Comparison of ENCODE assay signal across 10 cellular contexts in the genomic region with DNA sequence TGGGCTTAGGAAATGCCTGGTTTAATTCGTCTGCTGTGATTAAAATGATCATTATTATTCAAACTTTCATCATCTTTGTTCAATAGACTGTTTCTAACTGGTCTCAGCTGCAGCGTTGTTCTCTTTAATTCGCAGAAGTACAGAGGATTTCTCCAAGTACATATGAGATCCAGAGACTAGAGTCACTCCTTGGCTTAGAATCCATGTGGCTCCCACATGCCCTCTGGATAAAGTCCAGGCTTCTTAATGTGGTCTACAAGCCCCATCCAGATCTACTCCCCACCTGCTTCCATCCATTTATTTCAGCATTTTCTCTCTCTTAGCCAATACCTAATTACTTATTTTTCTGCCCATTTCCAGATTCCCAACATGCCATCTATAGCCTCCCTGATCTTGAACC. TPM values are rescaled to one million over a fixed set of nuclear protein-coding genes. Genes with fewer than 3 reads are reported as not detected.
DNase-seq lines count a peak whose midpoint lies in the region; FAIRE-seq and TF ChIP-seq lines count a peak whose summit lies in the region.
"Had no signal": no experiment of that assay in that cellular context is flagged by ENCODE, and none has a peak within 500 bp of the region (broad histone marks: within the 10 kb centered on the region; RNA-seq: fewer than 3 reads in every experiment).

No MANE protein-coding gene starts in this region.

- H3K36me3 ChIP-seq in endothelial cell of umbilical vein (ENCODE audit: control insufficient read depth in 2 of 2, extremely low read depth in 1 of 2, insufficient read depth in 2 of 2, low read length in 2 of 2) (peaks cover 0 to 3% of the 10 kb centered on the region in 2 experiments), skeletal muscle satellite cell (ENCODE audit: insufficient read depth, low read length) (peaks cover 21% of the 10 kb centered on the region)

- no peak for TF ChIP-seq CTCF in endothelial cell of umbilical vein (IDR thresholded peaks at IDR 0.05; ENCODE audit: extremely low read depth in 1 of 2, insufficient read depth in 1 of 2, low read depth in 1 of 2, low read length in 2 of 2)

- peak overlapping the region; percentile 97 for H2AFZ ChIP-seq in endothelial cell of umbilical vein (ENCODE audit: low read depth, low read length)

- no peak overlapping the region for H3K27ac ChIP-seq in endothelial cell of umbilical vein (ENCODE audit: insufficient read depth, low read depth, low read length)
- H3K27ac ChIP-seq: 22Rv1 had no signal

- CTCF ChIA-PET in endothelial cell of umbilical vein (lab: Charles Lee) = interaction anchor here (2.0 kb wide), 1 partner anchor 296 kb away, joined by 5 read pairs; no protein-coding TSS in a partner anchor

- H3K4me1 ChIP-seq in endothelial cell of umbilical vein (ENCODE audit: control insufficient read depth, extremely low read depth, insufficient read depth, low read length) = peaks cover 24% of the 10 kb centered on the region
- H3K4me1 ChIP-seq in skeletal muscle satellite cell (ENCODE audit: control insufficient read depth, insufficient read depth, low read length) = peaks cover 21% of the 10 kb centered on the region

- TF ChIP-seq POLR2A in endothelial cell of umbilical vein (IDR thresholded peaks at IDR 0.05; ENCODE audit: low read depth, low read length) = no peak

- BruUV-seq in endothelial cell of umbilical vein (replicated peaks; lab: Mats Ljungman, UMichigan) = no TSS peak

- dilution Hi-C loops in endothelial cell of umbilical vein (cut with MboI; ENCODE audit: extremely low pct_ligation_motif_present, low sequenced_read_pairs) = no loop called here

- H3K9ac ChIP-seq in endothelial cell of umbilical vein (replicated peaks; ENCODE audit: extremely low read depth, insufficient read depth, low read length) (no peak overlapping the region), skeletal muscle satellite cell (ENCODE audit: low read depth, low read length) (no peak overlapping the region)

- H4K20me1 ChIP-seq in endothelial cell of umbilical vein (replicated peaks; ENCODE audit: control insufficient read depth, extremely low read depth, insufficient read depth, low read length) = no peaks in the 10 kb centered on the region

- H3K79me2 ChIP-seq in endothelial cell of umbilical vein (ENCODE audit: control insufficient read depth, insufficient read depth, low read length) = peaks cover 30% of the 10 kb centered on the region

- FAIRE-seq in endothelial cell of umbilical vein (lab: Jason Lieb, UNC) = no peak

- no peak overlapping the region for H3K4me2 ChIP-seq in endothelial cell of umbilical vein (ENCODE audit: insufficient read depth, low read length)
- peak overlapping the region; percentile 90 for H3K4me2 ChIP-seq in skeletal muscle satellite cell (ENCODE audit: low read length)

- no peak overlapping the region for H3K4me3 ChIP-seq in endothelial cell of umbilical vein (replicated peaks in 1 of 3; ENCODE audit: insufficient read depth in 1 of 3, low read depth in 1 of 3, low read length in 3 of 3)
- H3K4me3 ChIP-seq in skeletal muscle satellite cell (ENCODE audit: low read length) = peak overlapping the region; percentile 74

- POLR2A ChIA-PET in endothelial cell of umbilical vein (lab: Charles Lee) = no interaction called here

- no peaks in the 10 kb centered on the region for H3K9me1 ChIP-seq in endothelial cell of umbilical vein (replicated peaks; ENCODE audit: control insufficient read depth, extremely low read depth, insufficient read depth, low read length)

- H3K9me3 ChIP-seq in endothelial cell of umbilical vein (replicated peaks; ENCODE audit: control insufficient read depth, insufficient read depth, low read length) (no peaks in the 10 kb centered on the region), skeletal muscle satellite cell (replicated peaks; ENCODE audit: low read length) (no peaks in the 10 kb centered on the region)

- intact Hi-C loops in endothelial cell of umbilical vein (cut with micrococcal nuclease) = loop anchor here (5.0 kb wide), 1 partner anchor 42 kb away; a partner anchor contains a TSS

- H3K27me3 ChIP-seq in endothelial cell of umbilical vein (ENCODE audit: control insufficient read depth in 2 of 2, insufficient read depth in 2 of 2, low read length in 2 of 2) (peaks cover 8 to 13% of the 10 kb centered on the region in 2 experiments), skeletal muscle satellite cell (ENCODE audit: control insufficient read depth, insufficient read depth, low read length) (no peaks in the 10 kb centered on the region)

- DNase-seq in DMS 273 (lab: John Stamatoyannopoulos, UW; ENCODE audit: unreplicated experiment) (peak; percentile 30), DMS 273 treated with DMSO at 0.1 percent for 48 hours (lab: John Stamatoyannopoulos, UW) (no peak), RPMI7951 (ENCODE audit: low read depth) (peak; percentile 48), endothelial cell of umbilical vein (ENCODE audit: low read depth, low spot score) (peak; percentile 6), NCI-H2196 (lab: John Stamatoyannopoulos, UW; ENCODE audit: unreplicated experiment) (no peak), putamen (ENCODE audit: low spot score) (no peak), globus pallidus (ENCODE audit: low spot score) (no peak)
- DNase-seq: NCI-H446 treated with DMSO at 0.1 percent for 48 hours had no signal

TF ChIP-seq in endothelial cell of umbilical vein, 7 proteins besides CTCF, POLR2A, EP300 and RAD21:
- TF ChIP-seq, protein P1, sequence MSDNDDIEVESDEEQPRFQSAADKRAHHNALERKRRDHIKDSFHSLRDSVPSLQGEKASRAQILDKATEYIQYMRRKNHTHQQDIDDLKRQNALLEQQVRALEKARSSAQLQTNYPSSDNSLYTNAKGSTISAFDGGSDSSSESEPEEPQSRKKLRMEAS (IDR thresholded peaks at IDR 0.05; ENCODE audit: insufficient read depth, insufficient read length) = no peak
- TF ChIP-seq FOS (IDR thresholded peaks at IDR 0.05; ENCODE audit: borderline replicate concordance, insufficient read depth, low read length) = no peak
- TF ChIP-seq JUN (IDR thresholded peaks at IDR 0.05; ENCODE audit: borderline replicate concordance, insufficient read depth, insufficient read length, low read depth) = no peak
- no peak for TF ChIP-seq GATA2 (IDR thresholded peaks at IDR 0.05; ENCODE audit: insufficient read depth, insufficient read length, low read depth, low read length)

RNA-seq across cellular contexts. Expression of a gene that starts 1.1 kb away (rescaled TPM):
- 7.9 and 8.4 TPM in 2 replicates for total RNA-seq in RPMI7951 (2014; rRNA removed; shearing (Covaris generic))
- 6.2 and 6.4 TPM in 2 replicates for total RNA-seq in endothelial cell of umbilical vein
- polyA plus RNA-seq in endothelial cell of umbilical vein = 1.9 TPM in 2 replicates
- 2.3 TPM in 2 replicates for polyA plus RNA-seq in endothelial cell of umbilical vein (2011; cell fraction: cytosol; rRNA removed)
- polyA plus RNA-seq in endothelial cell of umbilical vein (2011; cell fraction: nucleus; rRNA removed) = 2.8 and 3.1 TPM in 2 replicates
- polyA plus RNA-seq in endothelial cell of umbilical vein (2012) = 3.2 and 3.9 TPM in 2 replicates
- 4.6 and 4.9 TPM in 2 replicates for polyA minus RNA-seq in endothelial cell of umbilical vein
- polyA minus RNA-seq in endothelial cell of umbilical vein (2011; cell fraction: cytosol; rRNA and poly(A)+ RNA removed) = 5.0 TPM
- polyA minus RNA-seq in endothelial cell of umbilical vein (2011; cell fraction: nucleus; rRNA and poly(A)+ RNA removed) = 2.4 and 3.4 TPM in 2 replicates
- total RNA-seq in skeletal muscle satellite cell (2012; rRNA removed) = 7.4 TPM in 2 replicates

RNA-seq across cellular contexts. Expression of a gene that starts 28.6 kb away (rescaled TPM):
- 19.9 and 22.3 TPM in 2 replicates for total RNA-seq in RPMI7951 (2014; rRNA removed; shearing (Covaris generic))
- total RNA-seq in endothelial cell of umbilical vein = 36.5 and 38.7 TPM in 2 replicates
- polyA plus RNA-seq in endothelial cell of umbilical vein = 39.4 and 44.5 TPM in 2 replicates
- 17.3 and 22.9 TPM in 2 replicates for polyA plus RNA-seq in endothelial cell of umbilical vein (2011; cell fraction: cytosol; rRNA removed)
- 379 and 383 TPM in 2 replicates for polyA plus RNA-seq in endothelial cell of umbilical vein (2011; cell fraction: nucleus; rRNA removed)
- polyA plus RNA-seq in endothelial cell of umbilical vein (2012) = 35.2 and 49.5 TPM in 2 replicates
- 35.4 and 40.4 TPM in 2 replicates for polyA minus RNA-seq in endothelial cell of umbilical vein
- polyA minus RNA-seq in endothelial cell of umbilical vein (2011; cell fraction: cytosol; rRNA and poly(A)+ RNA removed) = 2.5 TPM
- 47.3 and 51.9 TPM in 2 replicates for polyA minus RNA-seq in endothelial cell of umbilical vein (2011; cell fraction: nucleus; rRNA and poly(A)+ RNA removed)
- total RNA-seq in skeletal muscle satellite cell (2012; rRNA removed) = 64.2 and 69.5 TPM in 2 replicates

RNA-seq across cellular contexts. Expression of a gene that starts 43.6 kb away (rescaled TPM):
- 11.2 and 11.5 TPM in 2 replicates for total RNA-seq in RPMI7951 (2014; rRNA removed; shearing (Covaris generic))
- total RNA-seq in endothelial cell of umbilical vein = 6.9 and 8.5 TPM in 2 replicates
- polyA plus RNA-seq in endothelial cell of umbilical vein = 10.0 and 11.5 TPM in 2 replicates
- polyA plus RNA-seq in endothelial cell of umbilical vein (2011; cell fraction: cytosol; rRNA removed) = 8.4 and 8.8 TPM in 2 replicates
- 18.3 and 25.6 TPM in 2 replicates for polyA plus RNA-seq in endothelial cell of umbilical vein (2011; cell fraction: nucleus; rRNA removed)
- 5.1 and 6.7 TPM in 2 replicates for polyA plus RNA-seq in endothelial cell of umbilical vein (2012)
- 12.1 and 16.6 TPM in 2 replicates for polyA minus RNA-seq in endothelial cell of umbilical vein
- 8.6 TPM for polyA minus RNA-seq in endothelial cell of umbilical vein (2011; cell fraction: cytosol; rRNA and poly(A)+ RNA removed)
- 14.5 and 22.2 TPM in 2 replicates for polyA minus RNA-seq in endothelial cell of umbilical vein (2011; cell fraction: nucleus; rRNA and poly(A)+ RNA removed)
- 14.2 and 15.3 TPM in 2 replicates for total RNA-seq in skeletal muscle satellite cell (2012; rRNA removed)

RNA-seq across cellular contexts. Expression of a gene that starts 43.7 kb away (rescaled TPM):
- 1.1 and 1.7 TPM in 2 replicates for total RNA-seq in RPMI7951 (2014; rRNA removed; shearing (Covaris generic))
- total RNA-seq in endothelial cell of umbilical vein = 0.25 and 0.33 TPM in 2 replicates
- polyA plus RNA-seq in endothelial cell of umbilical vein = 0.11 and 0.25 TPM in 2 replicates
- polyA plus RNA-seq in endothelial cell of umbilical vein (2011; cell fraction: cytosol; rRNA removed) = 0.23 and 0.32 TPM in 2 replicates
- polyA plus RNA-seq in endothelial cell of umbilical vein (2011; cell fraction: nucleus; rRNA removed) = 0.22 and 0.26 TPM in 2 replicates
- polyA plus RNA-seq in endothelial cell of umbilical vein (2012) = 0.14 and 0.19 TPM in 2 replicates
- polyA minus RNA-seq in endothelial cell of umbilical vein = 0.64 TPM in 1 of 2 replicates, not detected in the other
- polyA minus RNA-seq in endothelial cell of umbilical vein (2011; cell fraction: cytosol; rRNA and poly(A)+ RNA removed) = not detected
- polyA minus RNA-seq in endothelial cell of umbilical vein (2011; cell fraction: nucleus; rRNA and poly(A)+ RNA removed) = not detected in 2 replicates
- total RNA-seq in skeletal muscle satellite cell (2012; rRNA removed) = 1.3 and 2.5 TPM in 2 replicates

Comparison
In these comparisons a context has a peak if more than half of its experiments do, and no peak if none do; other contexts are left out.
1. DNase-seq: peak in DMS 273 (single experiment), RPMI7951 (single experiment) and endothelial cell of umbilical vein (single experiment); none in DMS 273 treated with DMSO at 0.1 percent for 48 hours (single experiment), NCI-H2196 (single experiment), putamen (single experiment) and globus pallidus (single experiment).